15 cellular contexts compared by ENCODE assay signal in genomic region chr1:11904156-11904555, GRCh38. TPM values are rescaled to one million over a fixed set of nuclear protein-coding genes. Genes with fewer than 3 reads are reported as not detected.
"Had no signal": no experiment of that assay in that cellular context is flagged by ENCODE, and none has a peak within 500 bp of the region (broad histone marks: within the 10 kb centered on the region; RNA-seq: fewer than 3 reads in every experiment).

No MANE protein-coding gene starts in this region.

RNA-seq across cellular contexts. Expression of gene NPPB, which starts 45.4 kb away (rescaled TPM):
- total RNA-seq: activated B cell treated with CpG ODN at 0.5 μM for 24 hours; activated CD4-positive, alpha-beta memory T cell treated with anti-CD3 and anti-CD28 coated beads, Interleukin-2, amount 10 ng/mL, durations not matched to agents 7 days and 5 days; activated CD4-positive, alpha-beta T cell treated with anti-CD3 and anti-CD28 coated beads, Interleukin-2, amount 10 ng/mL, durations not matched to agents 7 days and 5 days; activated CD8-positive, alpha-beta memory T cell treated with anti-CD3 and anti-CD28 coated beads, Interleukin-2, amount 10 ng/mL, durations not matched to agents 7 days and 5 days; activated CD8-positive, alpha-beta T cell treated with anti-CD3 and anti-CD28 coated beads, Interleukin-2, amount 10 ng/mL, durations not matched to agents 7 days and 5 days; activated naive CD4-positive, alpha-beta T cell treated with anti-CD3 and anti-CD28 coated beads, Interleukin-2, amount 50 U/mL, for 72 hours; activated naive CD8-positive, alpha-beta T cell treated with anti-CD3 and anti-CD28 coated beads for 36 hours; activated T-helper 2 cell treated with anti-CD3 and anti-CD28 coated beads, Interferon-gamma antibody, Interleukin-2, Interleukin-4, amounts not matched to agents 10 μg/mL and 5 μg/mL and 100 μg/mL, durations not matched to agents 14 hours and 24 hours and 36 hours; ascending aorta; bronchial epithelial cell; chondrocyte; T-cell; T-helper 1 cell treated with Interleukin-12 subunit alpha and Interleukin-12 subunit beta and Interleukin-4 antibody, amounts not matched to agents 30 ng/mL and 1 ng/mL, for 36 hours; T-helper 17 cell; T-helper 2 cell treated with Interferon-gamma antibody and Interleukin-4, amounts not matched to agents 100 ng/mL and 5 ng/mL, for 36 hours had no signal

RNA-seq across cellular contexts. Expression of gene NPPA, which starts 56.6 kb away (rescaled TPM):
- total RNA-seq: activated B cell treated with CpG ODN at 0.5 μM for 24 hours; activated CD4-positive, alpha-beta memory T cell treated with anti-CD3 and anti-CD28 coated beads, Interleukin-2, amount 10 ng/mL, durations not matched to agents 7 days and 5 days; activated CD4-positive, alpha-beta T cell treated with anti-CD3 and anti-CD28 coated beads, Interleukin-2, amount 10 ng/mL, durations not matched to agents 7 days and 5 days; activated CD8-positive, alpha-beta memory T cell treated with anti-CD3 and anti-CD28 coated beads, Interleukin-2, amount 10 ng/mL, durations not matched to agents 7 days and 5 days; activated CD8-positive, alpha-beta T cell treated with anti-CD3 and anti-CD28 coated beads, Interleukin-2, amount 10 ng/mL, durations not matched to agents 7 days and 5 days; activated naive CD4-positive, alpha-beta T cell treated with anti-CD3 and anti-CD28 coated beads, Interleukin-2, amount 50 U/mL, for 72 hours; activated naive CD8-positive, alpha-beta T cell treated with anti-CD3 and anti-CD28 coated beads for 36 hours; activated T-helper 2 cell treated with anti-CD3 and anti-CD28 coated beads, Interferon-gamma antibody, Interleukin-2, Interleukin-4, amounts not matched to agents 10 μg/mL and 5 μg/mL and 100 μg/mL, durations not matched to agents 14 hours and 24 hours and 36 hours; ascending aorta; bronchial epithelial cell; chondrocyte; T-cell; T-helper 1 cell treated with Interleukin-12 subunit alpha and Interleukin-12 subunit beta and Interleukin-4 antibody, amounts not matched to agents 30 ng/mL and 1 ng/mL, for 36 hours; T-helper 17 cell; T-helper 2 cell treated with Interferon-gamma antibody and Interleukin-4, amounts not matched to agents 100 ng/mL and 5 ng/mL, for 36 hours had no signal
